ENCODE assay signal across 12 cellular contexts in the genomic region with DNA sequence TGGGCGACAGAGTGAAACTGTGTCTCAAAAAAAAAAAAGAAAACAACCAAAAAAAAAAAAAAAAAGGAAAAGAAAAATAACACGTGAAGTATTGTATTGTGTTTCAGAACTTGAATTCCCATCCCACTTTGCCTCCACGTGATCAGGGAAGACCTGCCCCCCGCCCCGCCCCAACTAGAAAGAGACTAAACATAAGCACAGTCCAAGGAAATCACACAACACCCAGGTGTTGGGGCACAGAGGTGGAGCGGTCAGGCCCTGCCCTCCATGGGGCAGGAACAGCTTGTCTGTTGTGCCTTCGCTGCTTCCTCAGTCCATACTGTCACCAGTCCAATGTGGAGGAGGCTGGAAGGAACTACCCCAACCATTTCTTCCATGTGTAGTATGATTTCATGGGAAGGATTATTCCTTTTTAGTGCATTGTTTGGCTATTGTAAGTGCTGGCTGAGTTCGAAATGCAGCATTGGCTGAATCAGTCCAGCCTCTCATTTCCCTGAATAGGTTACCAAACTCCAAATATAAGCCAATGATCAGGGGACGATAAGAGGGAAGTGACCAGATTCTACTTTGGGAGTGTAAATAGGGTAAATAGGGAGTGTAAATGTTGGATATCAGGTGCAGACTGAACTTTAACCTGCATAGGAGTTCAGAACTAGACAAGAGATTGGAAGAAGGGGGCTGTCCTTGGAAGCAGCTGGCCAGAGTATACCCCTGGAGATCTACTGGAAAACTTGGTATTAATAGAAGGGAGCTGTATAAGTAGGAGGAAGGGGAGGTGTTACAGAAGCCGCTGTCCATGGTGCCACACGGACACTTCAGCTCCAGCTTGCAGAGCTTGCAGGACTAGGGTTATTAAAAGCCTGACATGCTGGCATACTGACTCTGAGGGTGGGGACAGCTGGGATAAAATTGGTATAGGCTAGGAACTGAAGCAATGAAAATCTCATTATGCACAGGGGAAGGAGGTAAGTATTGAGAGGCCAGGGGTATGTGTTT. TPM values are rescaled to one million over a fixed set of nuclear protein-coding genes. Genes with fewer than 3 reads are reported as not detected.
DNase-seq lines count a peak whose midpoint lies in the region; ATAC-seq and TF ChIP-seq lines count a peak whose summit lies in the region.
"Had no signal": no experiment of that assay in that cellular context is flagged by ENCODE, and none has a peak within 500 bp of the region (broad histone marks: within the 10 kb centered on the region; RNA-seq: fewer than 3 reads in every experiment).

No MANE protein-coding gene starts in this region.

- 36% methylated on average over 11 of the region's 11 CpGs for WGBS in liver

- no peak for TF ChIP-seq CTCF in liver (IDR thresholded peaks at IDR 0.05; ENCODE audit: low read depth, low read length, missing input control)

- H3K4me3 ChIP-seq in liver (ENCODE audit: low read depth in 1 of 3, low read length in 3 of 3), result peak overlapping the region in 2 of 3 donors; percentile 26 to 31
- H3K4me3 ChIP-seq: tibial artery had no signal

- no peaks in the 10 kb centered on the region for H3K36me3 ChIP-seq in liver (ENCODE audit: control insufficient read depth in 4 of 4, insufficient read depth in 3 of 4, low read depth in 1 of 4, low read length in 3 of 4)
- H3K36me3 ChIP-seq: tibial artery had no signal

- H3K27ac ChIP-seq in liver (ENCODE audit: low read depth in 1 of 2, low read length in 2 of 2), result peak overlapping the region; percentile 89 to 95
- H3K27ac ChIP-seq: tibial artery had no signal

- DNase-seq in ELF-1 (ENCODE audit: low read depth, low spot score) (peak; percentile 40), M059J (ENCODE audit: low read depth) (peak; percentile 12), ecto neural progenitor cell (ENCODE audit: low spot score) (peak; percentile 53), mesenteric fat pad (ENCODE audit: low spot score) (no peak), NCI-H345 (lab: John Stamatoyannopoulos, UW) (no peak), NCI-H2196 treated with DMSO at 0.1 percent for 48 hours (lab: John Stamatoyannopoulos, UW; ENCODE audit: unreplicated experiment) (no peak)
- DNase-seq: activated CD4-positive, alpha-beta memory T cell treated with anti-CD3 and anti-CD28 coated beads, Interleukin-2, amount 10 ng/mL, durations not matched to agents 7 days and 5 days; amygdala; SW 1271; tibial artery had no signal

- no peak for ATAC-seq in HG03159 (IDR thresholded peaks at IDR 0.05; ENCODE audit: unreplicated experiment)

- peak overlapping the region in 1 of 2 donors; percentile 53 for H3K9ac ChIP-seq in liver (ENCODE audit: low read depth in 1 of 2, low read length in 2 of 2)

- TF ChIP-seq RAD21 in liver (IDR thresholded peaks at IDR 0.05), result no peak

- H3K9me3 ChIP-seq in liver (ENCODE audit: control insufficient read depth in 4 of 4, low read length in 3 of 4), result no peaks in the 10 kb centered on the region
- H3K9me3 ChIP-seq: tibial artery had no signal

- H3K4me1 ChIP-seq in liver (ENCODE audit: control insufficient read depth in 4 of 4, insufficient read depth in 4 of 4, low read length in 3 of 4), result peaks cover 5 to 59% (median 49%) of the 10 kb centered on the region in 4 donors
- H3K4me1 ChIP-seq: tibial artery had no signal

- no peaks in the 10 kb centered on the region for H3K27me3 ChIP-seq in liver (ENCODE audit: control insufficient read depth in 4 of 4, insufficient read depth in 4 of 4, low read length in 3 of 4)
- H3K27me3 ChIP-seq: tibial artery had no signal

TF ChIP-seq in liver, 16 proteins besides CTCF, POLR2A, EP300 and RAD21:
- TF ChIP-seq HNF4G (IDR thresholded peaks at IDR 0.05) (peak; percentile 10), GABPA (IDR thresholded peaks at IDR 0.05 in 1 of 2, conservative IDR thresholded peaks at IDR 0.05 in 1 of 2) (peak in 1 of 2 donors; percentile 27), YY1 (IDR thresholded peaks at IDR 0.05) (no peak), EGR1 (IDR thresholded peaks at IDR 0.05; ENCODE audit: low read depth in 2 of 2) (peak in 1 of 2 donors; percentile 52), FOXA2 (IDR thresholded peaks at IDR 0.05) (peak; percentile 77), JUND (IDR thresholded peaks at IDR 0.05) (peak in 1 of 2 donors; percentile 44), FOXA1 (IDR thresholded peaks at IDR 0.05) (peak; percentile 58), REST (IDR thresholded peaks at IDR 0.05) (peak; percentile 98), SP1 (IDR thresholded peaks at IDR 0.05) (peak; percentile 96), RXRA (IDR thresholded peaks at IDR 0.05) (peak; percentile 77 to 82), NR2F2 (IDR thresholded peaks at IDR 0.05) (no peak), MAX (IDR thresholded peaks at IDR 0.05) (peak; percentile 6), HNF4A (conservative IDR thresholded peaks at IDR 0.05) (peak; percentile 60 to 64), TAF1 (conservative IDR thresholded peaks at IDR 0.05) (peak; percentile 87)
- TF ChIP-seq, protein P1, sequence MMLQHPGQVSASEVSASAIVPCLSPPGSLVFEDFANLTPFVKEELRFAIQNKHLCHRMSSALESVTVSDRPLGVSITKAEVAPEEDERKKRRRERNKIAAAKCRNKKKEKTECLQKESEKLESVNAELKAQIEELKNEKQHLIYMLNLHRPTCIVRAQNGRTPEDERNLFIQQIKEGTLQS (IDR thresholded peaks at IDR 0.05), result no peak
- TF ChIP-seq, protein P2, sequence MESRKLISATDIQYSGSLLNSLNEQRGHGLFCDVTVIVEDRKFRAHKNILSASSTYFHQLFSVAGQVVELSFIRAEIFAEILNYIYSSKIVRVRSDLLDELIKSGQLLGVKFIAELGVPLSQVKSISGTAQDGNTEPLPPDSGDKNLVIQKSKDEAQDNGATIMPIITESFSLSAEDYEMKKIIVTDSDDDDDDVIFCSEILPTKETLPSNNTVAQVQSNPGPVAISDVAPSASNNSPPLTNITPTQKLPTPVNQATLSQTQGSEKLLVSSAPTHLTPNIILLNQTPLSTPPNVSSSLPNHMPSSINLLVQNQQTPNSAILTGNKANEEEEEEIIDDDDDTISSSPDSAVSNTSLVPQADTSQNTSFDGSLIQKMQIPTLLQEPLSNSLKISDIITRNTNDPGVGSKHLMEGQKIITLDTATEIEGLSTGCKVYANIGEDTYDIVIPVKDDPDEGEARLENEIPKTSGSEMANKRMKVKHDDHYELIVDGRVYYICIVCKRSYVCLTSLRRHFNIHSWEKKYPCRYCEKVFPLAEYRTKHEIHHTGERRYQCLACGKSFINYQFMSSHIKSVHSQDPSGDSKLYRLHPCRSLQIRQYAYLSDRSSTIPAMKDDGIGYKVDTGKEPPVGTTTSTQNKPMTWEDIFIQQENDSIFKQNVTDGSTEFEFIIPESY (IDR thresholded peaks at IDR 0.05), result peak; percentile 37

RNA-seq across cellular contexts. Expression of gene TANGO6, which starts 50.7 kb away (rescaled TPM):
- 7.8 and 19.7 TPM in 2 replicates for total RNA-seq in M059J (2014; rRNA removed; shearing (Covaris generic))
- total RNA-seq in liver (10 to 100 TPM; 11.3 to 40.6 TPM), mesenteric fat pad (23.0 TPM)
- 1 to 10 TPM; 6.8 to 9.6 TPM for polyA plus RNA-seq in liver

Comparison
In these comparisons a context has a peak if more than half of its experiments do, and no peak if none do; other contexts are left out.
1. DNase-seq: peak in ELF-1 (single experiment), M059J (single experiment) and ecto neural progenitor cell (single experiment); none in mesenteric fat pad (single experiment), NCI-H345 (single experiment) and NCI-H2196 treated with DMSO at 0.1 percent for 48 hours (single experiment).